In genomic region chr7:32496052-32496813, GRCh38 we compare ENCODE assay signal across 8 cellular contexts. TPM values are rescaled to one million over a fixed set of nuclear protein-coding genes. Genes with fewer than 3 reads are reported as not detected.
DNase-seq lines count a peak whose midpoint lies in the region; ATAC-seq and TF ChIP-seq lines count a peak whose summit lies in the region.

No MANE protein-coding gene starts in this region.

- H3K4me1 ChIP-seq in upper lobe of left lung, result peaks cover 23 to 28% (median 28%) of the 10 kb centered on the region in 4 donors

- no peak for TF ChIP-seq EP300 in upper lobe of left lung (IDR thresholded peaks at IDR 0.05)

- in situ Hi-C loops in astrocyte of the spinal cord (cut with HindIII; ENCODE audit: low sequenced_read_pairs), result no loop called here

- H3K36me3 ChIP-seq in GM06990 (ENCODE audit: control insufficient read depth, insufficient read depth, low read length) (no peaks in the 10 kb centered on the region), upper lobe of left lung (no peaks in the 10 kb centered on the region)

- H3K4me3 ChIP-seq in GM06990 (replicated peaks; ENCODE audit: low read depth, low read length), result peak overlapping the region; percentile 89
- H3K4me3 ChIP-seq in astrocyte of the spinal cord (ENCODE audit: low read depth, low read length), result peak overlapping the region; percentile 85
- peak overlapping the region; percentile 94 for H3K4me3 ChIP-seq in lower leg skin (ENCODE audit: low read depth, poor library complexity, severe bottlenecking)
- H3K4me3 ChIP-seq in upper lobe of left lung, result peak overlapping the region; percentile 68 to 99 (median 92)

- no peaks in the 10 kb centered on the region for H3K27me3 Mint-ChIP-seq in IgD-negative memory B cell

- peak overlapping the region; percentile 91 to 97 (median 94) for H3K27ac Mint-ChIP-seq in IgD-negative memory B cell

- 3 to 4% methylated on average over 10 of the region's 10 CpGs for WGBS in lower leg skin, 2 donors
- 5% methylated on average over 10 of the region's 10 CpGs for WGBS in upper lobe of left lung, 2 donors

- DNase-seq in GM06990 (ENCODE audit: extremely low read depth, insufficient read length) (no peak), astrocyte of the spinal cord (ENCODE audit: low read depth, low spot score) (no peak), lower leg skin (ENCODE audit: low spot score in 2 of 2) (no peak), upper lobe of left lung (no peak)

- intact Hi-C loops in lower leg skin (cut with DNase I; ENCODE audit: low total_unique reads), result no loop called here

- H3K27ac ChIP-seq in upper lobe of left lung, result peak overlapping the region; percentile 94 to 99 (median 98)

- peak overlapping the region; percentile 84 to 99 (median 96) for H3K4me3 Mint-ChIP-seq in IgD-negative memory B cell

- peaks cover 18 to 23% (median 21%) of the 10 kb centered on the region in 3 donors for H3K4me1 Mint-ChIP-seq in IgD-negative memory B cell

- peaks cover 6% of the 10 kb centered on the region for H3K36me3 Mint-ChIP-seq in IgD-negative memory B cell

- H3K9me3 ChIP-seq in upper lobe of left lung, result no peaks in the 10 kb centered on the region

- no peaks in the 10 kb centered on the region for H3K9me3 Mint-ChIP-seq in IgD-negative memory B cell

- TF ChIP-seq POLR2A in lower leg skin (IDR thresholded peaks at IDR 0.05) (no peak), upper lobe of left lung (IDR thresholded peaks at IDR 0.05) (no peak)

- ATAC-seq in upper lobe of left lung (ENCODE audit: low FRiP score in 2 of 2) (no peak), HG03432 (IDR thresholded peaks at IDR 0.05; ENCODE audit: unreplicated experiment) (no peak), HG03025 (IDR thresholded peaks at IDR 0.05; ENCODE audit: low FRiP score, unreplicated experiment) (no peak), GM19035 (IDR thresholded peaks at IDR 0.05; ENCODE audit: unreplicated experiment) (no peak)

- TF ChIP-seq CTCF in GM06990 (IDR thresholded peaks at IDR 0.05; ENCODE audit: insufficient read depth, low read length, poor library complexity, severe bottlenecking) (no peak), astrocyte of the spinal cord (IDR thresholded peaks at IDR 0.05; ENCODE audit: low read depth, low read length) (no peak), lower leg skin (IDR thresholded peaks at IDR 0.05) (no peak), upper lobe of left lung (IDR thresholded peaks at IDR 0.05) (no peak)

- H3K27me3 ChIP-seq in GM06990 (replicated peaks; ENCODE audit: control insufficient read depth, insufficient read depth, low read length), result no peaks in the 10 kb centered on the region
- no peaks in the 10 kb centered on the region for H3K27me3 ChIP-seq in upper lobe of left lung

RNA-seq across cellular contexts. Expression of gene AVL9, which starts 0.9 kb away (rescaled TPM):
- polyA plus RNA-seq in IgD-negative memory B cell, result 9.5 TPM
- total RNA-seq in lower leg skin (10 to 100 TPM; 15.2 to 29.3 (median 18.1) TPM), upper lobe of left lung (10 to 100 TPM; 26.9 to 68.1 (median 37.1) TPM)

RNA-seq across cellular contexts. Expression of gene LSM5, which starts 6.1 kb away (rescaled TPM):
- 91.7 TPM for polyA plus RNA-seq in IgD-negative memory B cell
- total RNA-seq in lower leg skin, result 10 to 100 TPM; 10.7 to 15.0 (median 12.4) TPM
- 10 to 100 TPM in 4 of 6 donors, 1 to 10 TPM in 2; 2.1 to 26.4 (median 13.8) TPM for total RNA-seq in upper lobe of left lung
